In genomic region chr6:52255434-52255833, GRCh38 we compare ENCODE assay signal across 29 cellular contexts. TPM values are rescaled to one million over a fixed set of nuclear protein-coding genes. Genes with fewer than 3 reads are reported as not detected.
"Had no signal": no experiment of that assay in that cellular context is flagged by ENCODE, and none has a peak within 500 bp of the region (broad histone marks: within the 10 kb centered on the region; RNA-seq: fewer than 3 reads in every experiment).

No MANE protein-coding gene starts in this region.

- H3K36me3 ChIP-seq: adrenal gland, colonic mucosa, esophagus muscularis mucosa, left lung, sigmoid colon, suprapubic skin, tibial nerve had no signal

- H3K27ac ChIP-seq: adrenal gland, colonic mucosa, dorsolateral prefrontal cortex, esophagus muscularis mucosa, hepatocyte, left lung, sigmoid colon, suprapubic skin, tibial nerve had no signal

- H3K27ac Mint-ChIP-seq: immature natural killer cell; stimulated activated naive B cell treated with anti-CD40 and anti-IgM and Interleukin-4, amounts not matched to agents 10 μg/mL and 1 μg/mL and 100 μg/mL, for 72 hours; T-cell had no signal

- H3K27me3 ChIP-seq: adrenal gland, colonic mucosa, hepatocyte had no signal

- H3K4me1 ChIP-seq: adrenal gland, colonic mucosa, esophagus muscularis mucosa, left lung, sigmoid colon, suprapubic skin, tibial nerve had no signal

- H3K4me1 Mint-ChIP-seq: immature natural killer cell had no signal

- H3K36me3 Mint-ChIP-seq: naive thymus-derived CD4-positive, alpha-beta T cell; stimulated activated naive B cell treated with anti-CD40 and anti-IgM and Interleukin-4, amounts not matched to agents 10 μg/mL and 1 μg/mL and 100 μg/mL, for 72 hours; T-cell had no signal

- H3K4me2 ChIP-seq: hepatocyte, smooth muscle cell had no signal

- H3K9me3 Mint-ChIP-seq: activated CD8-positive, alpha-beta T cell treated with anti-CD3 and anti-CD28 coated beads for 36 hours; naive thymus-derived CD4-positive, alpha-beta T cell; stimulated activated naive B cell treated with anti-CD40 and anti-IgM and Interleukin-4, amounts not matched to agents 10 μg/mL and 1 μg/mL and 100 μg/mL, for 72 hours; T-cell had no signal

- H3K79me2 ChIP-seq: hepatocyte had no signal

- FAIRE-seq: astrocyte, frontal cortex had no signal

- DNase-seq: activated CD8-positive, alpha-beta T cell treated with anti-CD3 and anti-CD28 coated beads for 36 hours; activated gamma-delta T cell; activated naive CD4-positive, alpha-beta T cell treated with anti-CD3 and anti-CD28 coated beads, Interleukin-2, amount 50 U/mL, for 16 hours; adrenal gland; colonic mucosa; dorsolateral prefrontal cortex; glutamatergic neuron; immature natural killer cell; kidney glomerular epithelial cell; left lung; naive thymus-derived CD4-positive, alpha-beta T cell; sigmoid colon; stimulated activated CD4-positive, alpha-beta T cell treated with anti-CD3 and anti-CD28 coated beads, Interleukin-15, amount 100 ng/mL, for 24 hours; stimulated activated naive B cell treated with anti-CD40 and anti-IgM and Interleukin-4, amounts not matched to agents 10 μg/mL and 1 μg/mL and 100 μg/mL, for 72 hours; T-cell; T-helper 9 cell had no signal

- ATAC-seq: left lung; naive thymus-derived CD4-positive, alpha-beta T cell; SK-N-SH treated with all-trans-retinoic acid at 6 μM for 48 hours; stimulated activated naive B cell treated with anti-CD40 and anti-IgM and Interleukin-4, amounts not matched to agents 10 μg/mL and 1 μg/mL and 100 μg/mL, for 72 hours; T-cell had no signal

- H3K9me3 ChIP-seq: adrenal gland, colonic mucosa, esophagus muscularis mucosa, left lung, sigmoid colon, suprapubic skin, tibial nerve had no signal

- H3K4me3 ChIP-seq: adrenal gland, colonic mucosa, dorsolateral prefrontal cortex, esophagus muscularis mucosa, hepatocyte, left lung, lung, sigmoid colon, smooth muscle cell, suprapubic skin, tibial nerve had no signal

- H2AFZ ChIP-seq: hepatocyte had no signal

- H3K4me3 Mint-ChIP-seq: activated CD8-positive, alpha-beta T cell treated with anti-CD3 and anti-CD28 coated beads for 36 hours; immature natural killer cell; stimulated activated naive B cell treated with anti-CD40 and anti-IgM and Interleukin-4, amounts not matched to agents 10 μg/mL and 1 μg/mL and 100 μg/mL, for 72 hours; T-cell had no signal

RNA-seq across cellular contexts. Expression of gene IL17F, which starts 11.1 kb away (rescaled TPM):
- total RNA-seq: adrenal gland, astrocyte, esophagus muscularis mucosa, frontal cortex, hepatocyte, left lung, lung, osteoblast, posterior vena cava, renal cortical epithelial cell, sigmoid colon, smooth muscle cell, suprapubic skin, T-cell, tibial nerve, urinary bladder had no signal
- polyA plus RNA-seq: adrenal gland; hepatocyte; immature natural killer cell; naive thymus-derived CD4-positive, alpha-beta T cell; smooth muscle cell; urinary bladder had no signal
